ENCODE assay signal across 16 cellular contexts in the genomic region with DNA sequence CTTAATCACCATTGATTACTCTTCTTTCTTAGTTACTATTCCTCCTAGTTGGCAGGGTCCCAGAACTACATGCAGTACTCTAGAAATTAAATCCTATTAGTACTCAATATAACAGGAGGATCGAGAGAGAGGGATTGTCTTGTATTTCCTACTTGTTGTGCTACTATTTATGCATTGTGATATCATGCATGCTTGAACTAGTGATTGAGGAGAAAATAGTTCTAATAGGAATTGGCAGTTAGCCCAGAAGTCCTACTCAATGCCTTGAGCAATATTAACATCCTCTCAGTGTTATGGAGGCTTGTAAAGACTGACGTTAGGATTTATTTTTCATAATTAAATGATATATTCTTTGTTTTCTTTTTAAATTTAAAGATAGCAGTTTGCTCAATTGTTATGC.
A peak's percentile ranks its signal among the peaks of the same experiment; 100 is the strongest.
DNase-seq lines count a peak whose midpoint lies in the region; ATAC-seq, FAIRE-seq and TF ChIP-seq lines count a peak whose summit lies in the region.
"Had no signal": no experiment of that assay in that cellular context is flagged by ENCODE, and none has a peak within 500 bp of the region (broad histone marks: within the 10 kb centered on the region; RNA-seq: fewer than 3 reads in every experiment).

No MANE protein-coding gene starts in this region.

- no peaks in the 10 kb centered on the region for H3K9me3 ChIP-seq in GM23248 (ENCODE audit: low read depth)
- H3K9me3 ChIP-seq in astrocyte (ENCODE audit: insufficient read depth, low read depth, low read length) = peaks cover under 1% of the 10 kb centered on the region

- H3K4me1 ChIP-seq in GM23248 (ENCODE audit: insufficient read depth) = 0 out of 2 replicates have a peak, but pooled peaks cover 6% of the 10 kb centered on the region
- H3K4me1 ChIP-seq in astrocyte (ENCODE audit: insufficient read depth, low read length) = no peaks in the 10 kb centered on the region

- no peaks in the 10 kb centered on the region for H3F3A ChIP-seq in GM23248 (ENCODE audit: insufficient read depth)

- ATAC-seq in HG02870 (IDR thresholded peaks at IDR 0.05; ENCODE audit: unreplicated experiment) = no peak
- ATAC-seq: activated CD8-positive, alpha-beta memory T cell treated with anti-CD3 and anti-CD28 coated beads, Interleukin-2, amount 10 ng/mL, durations not matched to agents 7 days and 5 days; heart right ventricle had no signal

- no peaks in the 10 kb centered on the region for H3K36me3 ChIP-seq in GM23248 (ENCODE audit: low read depth)
- H3K36me3 ChIP-seq in astrocyte (ENCODE audit: insufficient read depth, low read length) = no peaks in the 10 kb centered on the region
- H3K36me3 ChIP-seq: heart right ventricle had no signal

- H2AFZ ChIP-seq in GM23248 = no peak overlapping the region
- H2AFZ ChIP-seq in astrocyte (ENCODE audit: low read depth, low read length) = no peak overlapping the region

- DNase-seq in GM23248 (peak; percentile 66), NCI-H2081 (lab: John Stamatoyannopoulos, UW) (peak; percentile 12 to 70), astrocyte (ENCODE audit: low read depth) (peak; percentile 17), glomerular endothelial cell (ENCODE audit: extremely low read depth, low read depth, low spot score) (peak; percentile 10), cardiac septum (ENCODE audit: low spot score) (no peak), GF-D8 (lab: John Stamatoyannopoulos, UW) (no peak), GM12892 (ENCODE audit: insufficient read length) (no peak)
- DNase-seq: activated CD8-positive, alpha-beta memory T cell treated with anti-CD3 and anti-CD28 coated beads, Interleukin-2, amount 10 ng/mL, durations not matched to agents 7 days and 5 days; heart right ventricle; NCI-H774; SIG-M5 had no signal

- TF ChIP-seq POLR2A in GM12892 (IDR thresholded peaks at IDR 0.05; ENCODE audit: low read depth, low read length) = no peak

- 44 to 57% methylated on average over 2 of the region's 2 CpGs for WGBS in GM23248 (ENCODE audit: low coverage in 1 of 2, low lambda C conversion rate in 2 of 2, missing lambda C conversion rate in 2 of 2), 2 experiments

- H3K9me2 ChIP-seq in GM23248 (ENCODE audit: insufficient read depth) = no peaks in the 10 kb centered on the region

- H3K4me3 Mint-ChIP-seq in astrocyte (ENCODE audit: unreplicated experiment) = no peak overlapping the region
- H3K4me3 Mint-ChIP-seq: activated CD8-positive, alpha-beta memory T cell treated with anti-CD3 and anti-CD28 coated beads, Interleukin-2, amount 10 ng/mL, durations not matched to agents 7 days and 5 days; activated naive CD4-positive, alpha-beta T cell treated with anti-CD3 and anti-CD28 coated beads, Interleukin-2, amount 50 U/mL, for 24 hours had no signal

- in situ Hi-C loops in GM23248 (cut with MboI) = no loop called here

- H3K27ac Mint-ChIP-seq in astrocyte (ENCODE audit: unreplicated experiment) = no peak overlapping the region
- H3K27ac Mint-ChIP-seq: activated CD8-positive, alpha-beta memory T cell treated with anti-CD3 and anti-CD28 coated beads, Interleukin-2, amount 10 ng/mL, durations not matched to agents 7 days and 5 days; activated naive CD4-positive, alpha-beta T cell treated with anti-CD3 and anti-CD28 coated beads, Interleukin-2, amount 50 U/mL, for 24 hours had no signal

- no peak for FAIRE-seq in astrocyte (lab: Jason Lieb, UNC)
- FAIRE-seq in GM12892 (lab: Jason Lieb, UNC) = no peak

- H3K27me3 Mint-ChIP-seq in astrocyte (ENCODE audit: low read depth, unreplicated experiment) = no peaks in the 10 kb centered on the region
- H3K27me3 Mint-ChIP-seq: activated CD8-positive, alpha-beta memory T cell treated with anti-CD3 and anti-CD28 coated beads, Interleukin-2, amount 10 ng/mL, durations not matched to agents 7 days and 5 days; activated naive CD4-positive, alpha-beta T cell treated with anti-CD3 and anti-CD28 coated beads, Interleukin-2, amount 50 U/mL, for 24 hours had no signal

- peaks cover 1% of the 10 kb centered on the region for H3K9me3 Mint-ChIP-seq in astrocyte (ENCODE audit: unreplicated experiment)

- no peak overlapping the region for H3K27ac ChIP-seq in GM23248
- H3K27ac ChIP-seq in astrocyte (ENCODE audit: low read depth, low read length) = no peak overlapping the region
- H3K27ac ChIP-seq: C4-2B, heart right ventricle, KMS-11, skin epidermis had no signal

- H3K79me2 ChIP-seq in GM23248 (ENCODE audit: insufficient read depth) (no peaks in the 10 kb centered on the region), astrocyte (ENCODE audit: insufficient read depth, low read length) (no peaks in the 10 kb centered on the region)

- H4K20me1 ChIP-seq in GM23248 (ENCODE audit: insufficient read depth) = no peaks in the 10 kb centered on the region
- H4K20me1 ChIP-seq in astrocyte (ENCODE audit: insufficient read depth, low read length) = no peaks in the 10 kb centered on the region

- intact Hi-C loops in cardiac septum (cut with DNase I) = no loop called here

- H3K4me2 ChIP-seq in GM23248 (ENCODE audit: unreplicated experiment) (no peak overlapping the region), astrocyte (ENCODE audit: low read length) (no peak overlapping the region)
- H3K4me2 ChIP-seq: KMS-11 had no signal

- H3K9ac ChIP-seq in GM23248 = no peak overlapping the region
- no peak overlapping the region for H3K9ac ChIP-seq in astrocyte (ENCODE audit: low read length)
- H3K9ac ChIP-seq: KMS-11 had no signal

- no peaks in the 10 kb centered on the region for H3K4me1 Mint-ChIP-seq in astrocyte (ENCODE audit: low read depth, unreplicated experiment)
- H3K4me1 Mint-ChIP-seq: activated CD8-positive, alpha-beta memory T cell treated with anti-CD3 and anti-CD28 coated beads, Interleukin-2, amount 10 ng/mL, durations not matched to agents 7 days and 5 days; activated naive CD4-positive, alpha-beta T cell treated with anti-CD3 and anti-CD28 coated beads, Interleukin-2, amount 50 U/mL, for 24 hours had no signal

- no peaks in the 10 kb centered on the region for H3K36me3 Mint-ChIP-seq in astrocyte (ENCODE audit: low read depth, unreplicated experiment)
- H3K36me3 Mint-ChIP-seq: activated CD8-positive, alpha-beta memory T cell treated with anti-CD3 and anti-CD28 coated beads, Interleukin-2, amount 10 ng/mL, durations not matched to agents 7 days and 5 days; activated naive CD4-positive, alpha-beta T cell treated with anti-CD3 and anti-CD28 coated beads, Interleukin-2, amount 50 U/mL, for 24 hours had no signal

- H3K27me3 ChIP-seq in GM23248 (replicated peaks; ENCODE audit: insufficient read depth) = no peaks in the 10 kb centered on the region
- H3K27me3 ChIP-seq in astrocyte (ENCODE audit: insufficient read depth, low read length) = no peaks in the 10 kb centered on the region
- H3K27me3 ChIP-seq: heart right ventricle had no signal

- TF ChIP-seq CTCF in astrocyte (IDR thresholded peaks at IDR 0.05; ENCODE audit: insufficient read depth, low read depth, low read length) = no peak

- H3K4me3 ChIP-seq in GM23248 (no peak overlapping the region), astrocyte (ENCODE audit: insufficient read depth, low read depth, low read length) (no peak overlapping the region)
- H3K4me3 ChIP-seq: heart right ventricle, skin epidermis had no signal

Comparison
In these comparisons a context has a peak if more than half of its experiments do, and no peak if none do; other contexts are left out.
1. DNase-seq: peak in GM23248 (single experiment), NCI-H2081 (2 of 2), astrocyte (single experiment) and glomerular endothelial cell (single experiment); none in cardiac septum (single experiment), GF-D8 (single experiment) and GM12892 (single experiment).